In the genomic region with DNA sequence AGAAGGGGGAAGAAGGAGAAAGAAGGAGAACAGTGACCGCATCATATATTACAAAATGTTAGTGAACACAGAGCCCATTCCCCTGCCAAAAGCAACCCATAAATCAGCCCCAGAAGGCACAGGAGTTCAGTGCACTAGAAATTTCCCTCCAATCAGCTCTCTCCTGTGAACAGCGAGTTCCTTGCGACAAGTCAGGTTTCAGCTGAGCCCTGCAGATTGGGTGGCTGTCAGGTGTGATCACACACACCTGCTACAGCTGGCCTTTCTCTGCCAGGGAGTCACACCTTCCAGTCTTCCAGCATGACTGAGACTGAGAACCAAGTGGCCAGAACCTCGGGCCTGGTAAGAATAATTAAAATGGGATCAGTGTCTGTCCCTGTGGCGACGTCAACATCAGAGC, we compare ENCODE assay signal across 6 cellular contexts.
"Had no signal": no experiment of that assay in that cellular context is flagged by ENCODE, and none has a peak within 500 bp of the region (broad histone marks: within the 10 kb centered on the region; RNA-seq: fewer than 3 reads in every experiment).

No MANE protein-coding gene starts in this region.

- DNase-seq: GM23248, GOT3, H7, IMR-90 had no signal

- ATAC-seq: HCT116 had no signal

- H3K4me3 ChIP-seq: GM23248, HAP-1 had no signal

- H3K4me1 ChIP-seq: HAP-1 had no signal

- H3K27ac ChIP-seq: GM23248 had no signal

- H3K9me3 ChIP-seq: HAP-1 had no signal

- H3K36me3 ChIP-seq: HAP-1 had no signal
